In genomic region chr18:77539860-77540259, GRCh38 we compare ENCODE assay signal across 19 cellular contexts.
"Had no signal": no experiment of that assay in that cellular context is flagged by ENCODE, and none has a peak within 500 bp of the region (broad histone marks: within the 10 kb centered on the region; RNA-seq: fewer than 3 reads in every experiment).

No MANE protein-coding gene starts in this region.

- H3K9me3 ChIP-seq: SJSA1 had no signal

- DNase-seq: IMR-90, KG1, MM.1S, NCI-H1092 treated with DMSO at 0.1 percent for 48 hours, NCI-H1436, NCI-H187, NCI-H2029, NCI-H2081 treated with DMSO at 0.1 percent for 48 hours, NCI-H2171, NCI-H345, NCI-H446 treated with DMSO at 0.1 percent for 48 hours, NCI-H510A treated with DMSO at 0.1 percent for 48 hours, NCI-H526, NCI-H82, Right ventricle myocardium superior, RPMI8226, SIG-M5 had no signal

- H3K27ac ChIP-seq: SJSA1, SK-N-MC had no signal

- H3K4me1 ChIP-seq: SJSA1 had no signal

- H3K4me3 ChIP-seq: SJSA1, SK-N-MC had no signal

- H3K27me3 ChIP-seq: SJSA1 had no signal

- H3K36me3 ChIP-seq: SJSA1 had no signal
